In genomic region chr15:37360724-37361123, GRCh38 we compare ENCODE assay signal across 33 cellular contexts.
"Had no signal": no experiment of that assay in that cellular context is flagged by ENCODE, and none has a peak within 500 bp of the region (broad histone marks: within the 10 kb centered on the region; RNA-seq: fewer than 3 reads in every experiment).

No MANE protein-coding gene starts in this region.

- H3K36me3 ChIP-seq: adrenal gland, brain microvascular endothelial cell, breast epithelium had no signal

- FAIRE-seq: astrocyte, TTC549 had no signal

- H3K9me3 ChIP-seq: adrenal gland, body of pancreas, breast epithelium had no signal

- ATAC-seq: activated CD8-positive, alpha-beta T cell treated with anti-CD3 and anti-CD28 coated beads for 36 hours; activated naive CD4-positive, alpha-beta T cell treated with anti-CD3 and anti-CD28 coated beads, Interleukin-2, amount 50 U/mL, for 72 hours; activated T-cell treated with anti-CD3 and anti-CD28 coated beads, Interleukin-2, amount 50 U/mL, for 4 hours; activated T-cell treated with anti-CD3 and anti-CD28 coated beads, Interleukin-2, amount 50 U/mL, for 72 hours; activated T-helper 17 cell treated with anti-CD3 and anti-CD28 coated beads, Interleukin-2, amount 50 U/mL, for 72 hours; body of pancreas had no signal

- H3K4me3 ChIP-seq: adrenal gland, body of pancreas, breast epithelium had no signal

- H3K27me3 ChIP-seq: adrenal gland, body of pancreas, brain microvascular endothelial cell, breast epithelium had no signal

- H3K4me1 ChIP-seq: adrenal gland, body of pancreas, breast epithelium had no signal

- H3K27ac ChIP-seq: adrenal gland, body of pancreas, brain microvascular endothelial cell, breast epithelium, VCaP had no signal

- DNase-seq: activated B cell treated with CpG ODN at 0.5 μM for 24 hours; activated CD4-positive, alpha-beta memory T cell treated with anti-CD3 and anti-CD28 coated beads for 36 hours; activated CD4-positive, alpha-beta T cell treated with anti-CD3 and anti-CD28 coated beads for 4 hours; activated CD4-positive, alpha-beta T cell treated with anti-CD3 and anti-CD28 coated beads, Interleukin-2, amount 10 ng/mL, durations not matched to agents 24 days and 14 days; activated CD4-positive, alpha-beta T cell treated with anti-CD3 and anti-CD28 coated beads, Interleukin-2, amount 50 U/mL, for 1 hour; activated CD4-positive, alpha-beta T cell treated with anti-CD3 and anti-CD28 coated beads, Interleukin-2, amount 50 U/mL, for 4 hours; activated CD4-positive, CD25-positive, alpha-beta regulatory T cell treated with anti-CD3 and anti-CD28 coated beads, Interleukin-2, amount 50 U/mL, for 72 hours; activated CD8-positive, alpha-beta memory T cell treated with anti-CD3 and anti-CD28 coated beads, Interleukin-2, amount 50 U/mL, for 4 hours; activated CD8-positive, alpha-beta T cell treated with anti-CD3 and anti-CD28 coated beads for 36 hours; activated effector memory CD4-positive, alpha-beta T cell treated with anti-CD3 and anti-CD28 coated beads, Interleukin-2, amount 50 U/mL, for 16 hours; activated gamma-delta T cell treated with Interleukin-2 at 50 U/mL for 16 hours; activated naive CD4-positive, alpha-beta T cell; activated naive CD4-positive, alpha-beta T cell treated with anti-CD3 and anti-CD28 coated beads for 36 hours; activated naive CD4-positive, alpha-beta T cell treated with anti-CD3 and anti-CD28 coated beads, Interleukin-2, amount 50 U/mL, for 16 hours; activated naive CD8-positive, alpha-beta T cell treated with anti-CD3 and anti-CD28 coated beads for 36 hours; activated T-cell treated with anti-CD3 and anti-CD28 coated beads for 4 hours; activated T-cell treated with anti-CD3 and anti-CD28 coated beads, Interleukin-2, amount 50 U/mL, for 1 hour; activated T-cell treated with anti-CD3 and anti-CD28 coated beads, Interleukin-2, amount 50 U/mL, for 4 hours; activated T-cell treated with anti-CD3 and anti-CD28 coated beads, Interleukin-2, amount 50 U/mL, for 72 hours; adrenal gland; amniotic stem cell; aorta; body of pancreas; brain microvascular endothelial cell; cerebellar nuclear complex; T-helper 2 cell; T-helper 9 cell had no signal
